16 cellular contexts compared by ENCODE assay signal in genomic region chr22:31734512-31734911, GRCh38. TPM values are rescaled to one million over a fixed set of nuclear protein-coding genes. Genes with fewer than 3 reads are reported as not detected.
DNase-seq lines count a peak whose midpoint lies in the region; ATAC-seq and TF ChIP-seq lines count a peak whose summit lies in the region.
"Had no signal": no experiment of that assay in that cellular context is flagged by ENCODE, and none has a peak within 500 bp of the region (broad histone marks: within the 10 kb centered on the region; RNA-seq: fewer than 3 reads in every experiment).

No MANE protein-coding gene starts in this region.

- intact Hi-C loops in Calu3 (cut with micrococcal nuclease; ENCODE audit: unreplicated experiment) (no loop called here), PC-3 (cut with micrococcal nuclease) (no loop called here), ovary (cut with DNase I) (loop anchor here in 1 of 4 donors (10.0 kb wide), 1 partner anchor 740 kb away; the partner anchor contains the start of gene FBXO7)

- no peaks in the 10 kb centered on the region for H3K9me3 ChIP-seq in PC-3 (ENCODE audit: low read length)
- no peaks in the 10 kb centered on the region for H3K9me3 ChIP-seq in ovary
- H3K9me3 ChIP-seq: colonic mucosa, left ventricle myocardium inferior had no signal

- H3K9me2 ChIP-seq in PC-3 (replicated peaks; ENCODE audit: low read length) = no peaks in the 10 kb centered on the region

- H3K79me2 ChIP-seq in PC-3 (ENCODE audit: low read length) = peaks cover 59% of the 10 kb centered on the region

- H4K20me1 ChIP-seq in PC-3 (ENCODE audit: low read length) = no peaks in the 10 kb centered on the region

- no peaks in the 10 kb centered on the region for H3F3A ChIP-seq in PC-3 (ENCODE audit: low read length, unreplicated experiment)

- TF ChIP-seq POLR2A in ovary (IDR thresholded peaks at IDR 0.05) = no peak

- peaks cover 24% of the 10 kb centered on the region for H3K4me1 ChIP-seq in PC-3 (ENCODE audit: insufficient read depth, low read length)
- H3K4me1 ChIP-seq in ovary (ENCODE audit: insufficient read depth) = no peaks in the 10 kb centered on the region
- H3K4me1 ChIP-seq: colonic mucosa had no signal

- peak overlapping the region; percentile 54 for H3K4me2 ChIP-seq in PC-3 (ENCODE audit: low read length)

- H3K4me3 ChIP-seq in PC-3 (ENCODE audit: low read length) (no peak overlapping the region), ovary (no peak overlapping the region), coronary artery (no peak overlapping the region)
- H3K4me3 ChIP-seq: colonic mucosa, left ventricle myocardium inferior had no signal

- no peak overlapping the region for H2AFZ ChIP-seq in PC-3 (ENCODE audit: low read length)

- H3K36me3 ChIP-seq in PC-3 (ENCODE audit: low read depth, low read length) (peaks cover 7% of the 10 kb centered on the region), ovary (no peaks in the 10 kb centered on the region)
- H3K36me3 ChIP-seq: colonic mucosa had no signal

- no peak for DNase-seq in Calu3
- peak; percentile 82 for DNase-seq in PC-3
- no peak for DNase-seq in effector memory CD8-positive, alpha-beta T cell
- no peak for DNase-seq in omental fat pad (ENCODE audit: low spot score)
- no peak for DNase-seq in NOMO-1 treated with DMSO at 0.1 percent for 48 hours (lab: John Stamatoyannopoulos, UW; ENCODE audit: unreplicated experiment)
- DNase-seq in ovary = no peak
- DNase-seq in coronary artery (ENCODE audit: low spot score) = no peak
- DNase-seq: activated CD4-positive, alpha-beta memory T cell treated with anti-CD3 and anti-CD28 coated beads for 36 hours; activated gamma-delta T cell treated with Interleukin-2 at 50 U/mL for 16 hours; CD8-positive, alpha-beta memory T cell; colonic mucosa; left ventricle myocardium inferior; NCI-H187 had no signal

- H3K36me3 Mint-ChIP-seq in Calu3 (ENCODE audit: insufficient read depth, unreplicated experiment) = peaks cover 42% of the 10 kb centered on the region
- peaks cover 33% of the 10 kb centered on the region for H3K36me3 Mint-ChIP-seq in effector memory CD8-positive, alpha-beta T cell (ENCODE audit: insufficient read depth)

- POLR2A ChIA-PET in PC-3 (lab: Charles Lee; ENCODE audit: unreplicated experiment) = interaction anchor here (0.7 kb wide), 1 partner anchor 25 kb away, joined by 3 read pairs; no protein-coding TSS in a partner anchor

- peaks cover 30% of the 10 kb centered on the region for H3K4me1 Mint-ChIP-seq in Calu3 (ENCODE audit: low read depth, unreplicated experiment)
- peaks cover 16 to 35% of the 10 kb centered on the region in 2 donors for H3K4me1 Mint-ChIP-seq in effector memory CD8-positive, alpha-beta T cell (ENCODE audit: low read depth in 2 of 2)

- H3K27me3 ChIP-seq in PC-3 (ENCODE audit: low read length) (no peaks in the 10 kb centered on the region), ovary (no peaks in the 10 kb centered on the region)
- H3K27me3 ChIP-seq: colonic mucosa had no signal

- H3K27ac ChIP-seq in PC-3 (ENCODE audit: low read length) (peak overlapping the region; percentile 46), ovary (no peak overlapping the region), coronary artery (no peak overlapping the region)
- H3K27ac ChIP-seq: colonic mucosa, left ventricle myocardium inferior had no signal

- CTCF ChIA-PET in Calu3 (lab: Charles Lee) (no interaction called here), PC-3 (lab: Charles Lee) (no interaction called here)

- H3K9ac ChIP-seq in PC-3 (ENCODE audit: low read length) = no peak overlapping the region

- ATAC-seq in PC-3 = peak; percentile 86
- no peak for ATAC-seq in effector memory CD8-positive, alpha-beta T cell (replicated peaks)
- ATAC-seq in omental fat pad (ENCODE audit: low FRiP score) = peak; percentile 55
- ATAC-seq in activated CD4-positive, CD25-positive, alpha-beta regulatory T cell treated with anti-CD3 and anti-CD28 coated beads, Interleukin-2, amount 50 U/mL, for 24 hours = no peak
- ATAC-seq: stimulated activated memory B cell treated with anti-CD40 and anti-IgM and Interleukin-4, amounts not matched to agents 10 μg/mL and 1 μg/mL and 100 μg/mL, for 72 hours had no signal

- H3K27ac Mint-ChIP-seq in Calu3 (ENCODE audit: unreplicated experiment) = peak overlapping the region; percentile 21
- peak overlapping the region; percentile 5 to 86 for H3K27ac Mint-ChIP-seq in effector memory CD8-positive, alpha-beta T cell
- H3K27ac Mint-ChIP-seq: stimulated activated memory B cell treated with anti-CD40 and anti-IgM and Interleukin-4, amounts not matched to agents 10 μg/mL and 1 μg/mL and 100 μg/mL, for 72 hours had no signal

- H3K9me3 Mint-ChIP-seq in Calu3 (ENCODE audit: low read depth, unreplicated experiment) = no peaks in the 10 kb centered on the region
- H3K9me3 Mint-ChIP-seq in effector memory CD8-positive, alpha-beta T cell = no peaks in the 10 kb centered on the region
- H3K9me3 Mint-ChIP-seq: activated CD4-positive, alpha-beta memory T cell treated with anti-CD3 and anti-CD28 coated beads for 36 hours; CD8-positive, alpha-beta memory T cell; neural crest cell; stimulated activated memory B cell treated with anti-CD40 and anti-IgM and Interleukin-4, amounts not matched to agents 10 μg/mL and 1 μg/mL and 100 μg/mL, for 72 hours had no signal

- WGBS in ovary, 3 donors = 74 to 86% (median 81%) methylated on average over 1 of the region's 1 CpG

- TF ChIP-seq CTCF in Calu3 (IDR thresholded peaks at IDR 0.05; ENCODE audit: unreplicated experiment) (no peak), PC-3 (conservative IDR thresholded peaks at IDR 0.05; ENCODE audit: low read depth, low read length) (no peak), omental fat pad (IDR thresholded peaks at IDR 0.05) (no peak), ovary (IDR thresholded peaks at IDR 0.05) (no peak), coronary artery (IDR thresholded peaks at IDR 0.05) (no peak)

- H3K27me3 Mint-ChIP-seq in Calu3 (ENCODE audit: unreplicated experiment) = no peaks in the 10 kb centered on the region
- H3K27me3 Mint-ChIP-seq in effector memory CD8-positive, alpha-beta T cell = no peaks in the 10 kb centered on the region
- H3K27me3 Mint-ChIP-seq: activated CD4-positive, alpha-beta memory T cell treated with anti-CD3 and anti-CD28 coated beads for 36 hours; CD8-positive, alpha-beta memory T cell; stimulated activated memory B cell treated with anti-CD40 and anti-IgM and Interleukin-4, amounts not matched to agents 10 μg/mL and 1 μg/mL and 100 μg/mL, for 72 hours had no signal

- TF ChIP-seq EP300 in ovary (IDR thresholded peaks at IDR 0.05) = no peak

- BruUV-seq in Calu3 (replicated peaks; lab: Mats Ljungman, UMichigan) (no TSS peak), PC-3 (replicated peaks; lab: Mats Ljungman, UMichigan) (no TSS peak)

- no peak overlapping the region for H3K4me3 Mint-ChIP-seq in Calu3 (ENCODE audit: low read depth, unreplicated experiment)
- H3K4me3 Mint-ChIP-seq in effector memory CD8-positive, alpha-beta T cell = no peak overlapping the region
- H3K4me3 Mint-ChIP-seq: activated CD4-positive, alpha-beta memory T cell treated with anti-CD3 and anti-CD28 coated beads for 36 hours; CD8-positive, alpha-beta memory T cell; neural crest cell; stimulated activated memory B cell treated with anti-CD40 and anti-IgM and Interleukin-4, amounts not matched to agents 10 μg/mL and 1 μg/mL and 100 μg/mL, for 72 hours had no signal

RNA-seq across cellular contexts. Expression of gene PRR14L, which starts 15.4 kb away (rescaled TPM):
- 56.3 and 60.5 TPM in 2 replicates for total RNA-seq in Calu3 (2022)
- 9.3 and 17.9 TPM in 2 replicates for total RNA-seq in PC-3 (2014; rRNA removed)
- 10 to 100 TPM; 23.8 to 31.2 (median 30.3) TPM for total RNA-seq in omental fat pad
- total RNA-seq in ovary = 10 to 100 TPM; 14.3 to 52.0 (median 46.5) TPM
- 10 to 100 TPM in 1 of 2 donors, 1 to 10 TPM in 1; 6.3 to 12.4 TPM for polyA plus RNA-seq in ovary

RNA-seq across cellular contexts. Expression of gene DEPDC5, which starts 19.3 kb away (rescaled TPM):
- 27.3 and 33.1 TPM in 2 replicates for total RNA-seq in Calu3 (2022)
- 7.9 and 8.3 TPM in 2 replicates for total RNA-seq in PC-3 (2014; rRNA removed)
- 10 to 100 TPM; 11.5 to 20.6 (median 13.8) TPM for total RNA-seq in omental fat pad
- 10 to 100 TPM; 18.2 to 73.3 (median 39.7) TPM for total RNA-seq in ovary
- polyA plus RNA-seq in ovary = 10 to 100 TPM; 12.1 to 20.9 TPM

Comparison
In these comparisons a context has a peak if more than half of its experiments do, and no peak if none do; other contexts are left out.
1. ATAC-seq: peak in PC-3 (single experiment) and omental fat pad (single experiment); none in effector memory CD8-positive, alpha-beta T cell (single experiment) and activated CD4-positive, CD25-positive, alpha-beta regulatory T cell treated with anti-CD3 and anti-CD28 coated beads, Interleukin-2, amount 50 U/mL, for 24 hours (0 of 2).